Comparison of ENCODE assay signal across 8 cellular contexts in the genomic region with DNA sequence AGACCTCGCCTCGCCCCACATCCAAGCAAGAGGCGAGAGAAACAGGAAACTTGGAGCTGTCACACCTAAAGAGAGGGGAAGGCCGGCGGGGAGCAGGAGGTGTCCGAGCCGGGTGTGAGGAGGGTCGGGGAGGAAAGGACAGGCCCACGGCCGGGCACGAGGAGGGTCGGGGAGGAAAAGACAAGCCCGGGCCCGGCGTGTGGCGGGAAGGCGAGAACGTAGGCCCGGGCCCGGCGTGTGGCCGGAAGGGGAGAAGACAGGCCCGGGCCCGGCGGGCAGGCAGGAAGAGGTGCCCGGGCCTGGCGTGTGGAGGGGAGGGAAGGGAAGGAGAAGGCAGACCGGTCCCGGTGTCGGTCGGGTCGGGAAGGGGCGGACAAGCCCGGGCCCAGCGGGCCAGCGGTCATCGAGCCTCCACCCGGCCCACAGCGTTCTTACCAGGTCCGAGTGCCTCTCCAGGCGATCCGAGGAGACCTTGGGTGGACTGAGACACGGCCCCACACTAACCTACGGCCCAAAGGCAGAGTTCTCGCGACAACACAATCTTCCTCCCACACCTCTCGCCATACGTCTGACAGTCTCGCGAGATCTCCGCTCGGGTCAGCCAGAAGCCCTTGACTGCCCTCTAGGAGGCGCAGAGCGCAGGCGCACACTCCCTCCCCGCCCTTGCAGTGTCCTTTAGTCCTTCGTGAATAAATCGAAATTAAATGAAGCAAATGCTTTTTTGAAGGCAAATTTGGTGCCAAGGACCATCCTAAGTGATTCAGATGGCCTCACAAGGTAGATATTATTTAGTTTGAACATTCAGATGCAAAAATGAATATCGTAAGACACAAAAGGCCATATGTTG. TPM values are rescaled to one million over a fixed set of nuclear protein-coding genes. Genes with fewer than 3 reads are reported as not detected.
DNase-seq lines count a peak whose midpoint lies in the region; ATAC-seq and TF ChIP-seq lines count a peak whose summit lies in the region.

TSS of gene NCOA4 (minus strand) at position 533 of the 847 bp plus-strand sequence. CDS start 13,943 bp downstream, outside the sequence.

- peak within 1 kb of the TSS; percentile 58 for H3K4me3 ChIP-seq in HAP-1
- peak within 1 kb of the TSS; percentile 96 for H3K4me3 ChIP-seq in MG63
- H3K4me3 ChIP-seq in neuron (ENCODE audit: low read length): peak within 1 kb of the TSS; percentile 86
- peak within 1 kb of the TSS; percentile 77 to 94 (median 87) for H3K4me3 ChIP-seq in subcutaneous abdominal adipose tissue (ENCODE audit: low read depth in 1 of 5, low read length in 5 of 5)

- H3K4me1 ChIP-seq in HAP-1 (peaks cover 16% of the 10 kb centered on the region), foreskin keratinocyte (peaks cover 12% of the 10 kb centered on the region), neuron (ENCODE audit: insufficient read depth, low read length) (peaks cover 13% of the 10 kb centered on the region), subcutaneous abdominal adipose tissue (ENCODE audit: control insufficient read depth in 5 of 5, insufficient read depth in 5 of 5, low read length in 5 of 5) (peaks cover 13 to 51% (median 51%) of the 10 kb centered on the region in 5 donors)

- H2AFZ ChIP-seq in neuron (ENCODE audit: low read depth, low read length): peak within 1 kb of the TSS; percentile 84

- DNase-seq in GDM1 (lab: John Stamatoyannopoulos, UW): peak; percentile 92
- peak; percentile 95 to 98 for DNase-seq in HAP-1 (ENCODE audit: low spot score in 2 of 2)
- DNase-seq in MG63: peak; percentile 97
- DNase-seq in SIG-M5 (lab: John Stamatoyannopoulos, UW): peak; percentile 82
- peak; percentile 96 for DNase-seq in activated gamma-delta T cell treated with Interleukin-2 at 50 U/mL for 16 hours
- DNase-seq in foreskin keratinocyte: peak; percentile 85 to 92

- H3K9me3 ChIP-seq in HAP-1 (no peaks in the 10 kb centered on the region), MG63 (no peaks in the 10 kb centered on the region), neuron (ENCODE audit: low read length) (no peaks in the 10 kb centered on the region), subcutaneous abdominal adipose tissue (ENCODE audit: control insufficient read depth in 5 of 5, low read length in 5 of 5) (no peaks in the 10 kb centered on the region)

- peak within 1 kb of the TSS; percentile 97 to 100 (median 98) for H3K9ac ChIP-seq in subcutaneous abdominal adipose tissue (ENCODE audit: low read length in 5 of 5)

- H3K27ac ChIP-seq in foreskin keratinocyte: peak within 1 kb of the TSS; percentile 81
- peak within 1 kb of the TSS; percentile 98 for H3K27ac ChIP-seq in subcutaneous abdominal adipose tissue (ENCODE audit: low read depth, low read length)

- in situ Hi-C loops in HAP-1 (cut with MboI; ENCODE audit: low sequenced_read_pairs): no loop called here

- 0 out of 2 replicates have a peak, but pooled peaks cover 3% of the 10 kb centered on the region for H3K27me3 ChIP-seq in HAP-1 (ENCODE audit: low read depth)
- H3K27me3 ChIP-seq in MG63: no peaks in the 10 kb centered on the region
- H3K27me3 ChIP-seq in foreskin keratinocyte: no peaks in the 10 kb centered on the region
- H3K27me3 ChIP-seq in neuron (ENCODE audit: insufficient read depth, low read length): no peaks in the 10 kb centered on the region
- no peaks in the 10 kb centered on the region for H3K27me3 ChIP-seq in subcutaneous abdominal adipose tissue (ENCODE audit: control insufficient read depth in 5 of 5, insufficient read depth in 4 of 5, low read length in 5 of 5)

- peak; percentile 86 for TF ChIP-seq CTCF in foreskin keratinocyte (conservative IDR thresholded peaks at IDR 0.05)

- H3K36me3 ChIP-seq in HAP-1 (replicated peaks): no peaks in the 10 kb centered on the region
- H3K36me3 ChIP-seq in MG63: peaks cover 24% of the 10 kb centered on the region
- H3K36me3 ChIP-seq in neuron (ENCODE audit: insufficient read depth, low read length): no peaks in the 10 kb centered on the region
- H3K36me3 ChIP-seq in subcutaneous abdominal adipose tissue (ENCODE audit: control insufficient read depth in 5 of 5, insufficient read depth in 5 of 5, low read length in 5 of 5): no peaks in the 10 kb centered on the region

- peak; percentile 93 for ATAC-seq in foreskin keratinocyte

RNA-seq across cellular contexts. Expression of gene NCOA4, which starts in this region (rescaled TPM):
- 204 and 236 TPM in 2 replicates for total RNA-seq in MG63 (2014; rRNA removed; shearing (Covaris generic); ENCODE audit: low replicate concordance)
- total RNA-seq in foreskin keratinocyte: 131 and 135 TPM in 2 replicates
- 44.8 and 51.0 TPM in 2 replicates for polyA plus RNA-seq in foreskin keratinocyte

Comparison
In these comparisons a context has a peak if more than half of its experiments do, and no peak if none do; other contexts are left out.
1. Peak in every context shown above with its lines: DNase-seq, ATAC-seq, H3K4me3 ChIP-seq and H3K27ac ChIP-seq.